In the genomic region with DNA sequence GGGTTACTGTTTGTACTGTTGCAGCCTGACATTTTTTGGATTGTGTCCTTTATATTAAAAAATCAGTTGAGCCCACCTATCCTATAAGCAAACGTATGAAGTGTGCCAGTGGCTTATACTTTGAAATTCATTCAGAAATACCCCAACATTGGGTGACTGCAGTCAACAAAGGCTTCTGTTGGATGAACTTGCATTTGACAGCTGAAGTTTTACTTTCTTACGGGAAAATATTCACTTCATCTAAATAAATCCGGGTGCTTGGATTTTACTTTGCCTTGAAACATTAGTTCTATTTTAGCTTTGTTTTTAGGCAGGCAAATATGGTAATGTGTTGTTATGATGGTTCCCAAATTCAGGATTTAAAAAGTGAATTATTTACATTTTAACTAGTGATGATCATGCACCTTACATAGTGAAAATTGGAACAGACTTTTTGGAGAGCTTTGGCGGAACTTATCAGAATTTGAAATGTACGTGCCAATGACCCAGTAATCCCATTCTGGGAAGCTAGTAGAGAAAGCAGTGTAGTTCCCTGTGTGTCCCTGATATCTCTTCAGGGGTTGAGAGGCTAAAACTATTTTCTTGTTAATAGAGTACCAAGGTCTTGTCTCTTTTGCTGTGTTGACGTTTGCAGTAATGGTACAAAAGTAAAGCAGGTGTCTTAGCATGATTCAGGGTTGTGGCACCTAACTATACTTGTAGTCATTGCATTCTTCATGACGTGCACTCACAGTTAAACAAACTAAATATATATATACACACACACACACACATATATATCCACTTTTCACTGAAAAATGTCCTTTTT, we compare ENCODE assay signal across 8 cellular contexts. TPM values are rescaled to one million over a fixed set of nuclear protein-coding genes. Genes with fewer than 3 reads are reported as not detected.
DNase-seq lines count a peak whose midpoint lies in the region; ATAC-seq and TF ChIP-seq lines count a peak whose summit lies in the region.

No MANE protein-coding gene starts in this region.

- POLR2A ChIA-PET in CD8-positive, alpha-beta memory T cell (lab: Charles Lee): no interaction called here

- H3K27me3 Mint-ChIP-seq in CD8-positive, alpha-beta memory T cell: no peaks in the 10 kb centered on the region
- no peaks in the 10 kb centered on the region for H3K27me3 Mint-ChIP-seq in effector memory CD8-positive, alpha-beta T cell
- H3K27me3 Mint-ChIP-seq in neural progenitor cell (ENCODE audit: insufficient read depth, low read depth): peaks cover under 1% of the 10 kb centered on the region

- H3K36me3 ChIP-seq in CD8-positive, alpha-beta memory T cell (ENCODE audit: insufficient read depth, low read length): no peaks in the 10 kb centered on the region
- no peaks in the 10 kb centered on the region for H3K36me3 ChIP-seq in neural progenitor cell

- no peak overlapping the region for H3K9ac ChIP-seq in neural progenitor cell

- no peaks in the 10 kb centered on the region for H3K9me3 Mint-ChIP-seq in CD8-positive, alpha-beta memory T cell
- no peaks in the 10 kb centered on the region for H3K9me3 Mint-ChIP-seq in effector memory CD8-positive, alpha-beta T cell
- H3K9me3 Mint-ChIP-seq in neural progenitor cell: no peaks in the 10 kb centered on the region

- TF ChIP-seq CTCF in NB4 (IDR thresholded peaks at IDR 0.05; ENCODE audit: low read depth, low read length): no peak
- TF ChIP-seq CTCF in neural progenitor cell (IDR thresholded peaks at IDR 0.05): no peak

- H3K9me3 ChIP-seq in CD8-positive, alpha-beta memory T cell (ENCODE audit: low read length): no peaks in the 10 kb centered on the region
- H3K9me3 ChIP-seq in neural progenitor cell (ENCODE audit: low read depth): no peaks in the 10 kb centered on the region

- H3K36me3 Mint-ChIP-seq in CD8-positive, alpha-beta memory T cell: peaks cover 0 to 10% (median 0%) of the 10 kb centered on the region in 3 donors
- H3K36me3 Mint-ChIP-seq in effector memory CD8-positive, alpha-beta T cell (ENCODE audit: insufficient read depth): peaks cover 12% of the 10 kb centered on the region
- H3K36me3 Mint-ChIP-seq in neural progenitor cell: peaks cover under 1% of the 10 kb centered on the region

- no peak for DNase-seq in CD8-positive, alpha-beta memory T cell
- DNase-seq in NB4 (ENCODE audit: low read depth): no peak
- no peak for DNase-seq in effector memory CD8-positive, alpha-beta T cell
- DNase-seq in neural progenitor cell (ENCODE audit: low spot score): no peak
- no peak for DNase-seq in NCI-H1092 (lab: John Stamatoyannopoulos, UW)
- DNase-seq in NCI-H446 (lab: John Stamatoyannopoulos, UW): no peak

- no peak overlapping the region for H2AFZ ChIP-seq in neural progenitor cell (replicated peaks)

- H3K27ac ChIP-seq in CD8-positive, alpha-beta memory T cell (ENCODE audit: low read depth, low read length): peak overlapping the region; percentile 18
- H3K27ac ChIP-seq in neural progenitor cell: no peak overlapping the region

- no peaks in the 10 kb centered on the region for H3K27me3 ChIP-seq in CD8-positive, alpha-beta memory T cell (ENCODE audit: insufficient read depth, low read length, poor library complexity, severe bottlenecking)
- H3K27me3 ChIP-seq in neural progenitor cell: no peaks in the 10 kb centered on the region

- peak overlapping the region in 1 of 8 donors; percentile 90 for H3K27ac Mint-ChIP-seq in CD8-positive, alpha-beta memory T cell
- H3K27ac Mint-ChIP-seq in effector memory CD8-positive, alpha-beta T cell: peak overlapping the region in 1 of 2 donors; percentile 50
- H3K27ac Mint-ChIP-seq in neural progenitor cell: no peak overlapping the region

- H3K4me3 Mint-ChIP-seq in CD8-positive, alpha-beta memory T cell: peak overlapping the region; percentile 83 to 98 (median 91)
- peak overlapping the region; percentile 89 to 96 for H3K4me3 Mint-ChIP-seq in effector memory CD8-positive, alpha-beta T cell
- H3K4me3 Mint-ChIP-seq in neural progenitor cell: peak overlapping the region; percentile 97

- peaks cover 20% of the 10 kb centered on the region for H3F3A ChIP-seq in neural progenitor cell (ENCODE audit: low read depth)

- H3K4me2 ChIP-seq in neural progenitor cell: peak overlapping the region; percentile 98

- peaks cover 29% of the 10 kb centered on the region for H3K4me1 ChIP-seq in CD8-positive, alpha-beta memory T cell (ENCODE audit: insufficient read depth, low read length)
- H3K4me1 ChIP-seq in neural progenitor cell: peaks cover 20% of the 10 kb centered on the region

- H3K4me3 ChIP-seq in CD8-positive, alpha-beta memory T cell (ENCODE audit: low read length): no peak overlapping the region
- H3K4me3 ChIP-seq in NB4 (ENCODE audit: low read depth, low read length): peak overlapping the region; percentile 65
- H3K4me3 ChIP-seq in neural progenitor cell: peak overlapping the region; percentile 89

- peaks cover 40 to 65% (median 59%) of the 10 kb centered on the region in 3 donors for H3K4me1 Mint-ChIP-seq in CD8-positive, alpha-beta memory T cell
- peaks cover 33 to 42% of the 10 kb centered on the region in 2 donors for H3K4me1 Mint-ChIP-seq in effector memory CD8-positive, alpha-beta T cell (ENCODE audit: low read depth in 2 of 2)
- peaks cover 30% of the 10 kb centered on the region for H3K4me1 Mint-ChIP-seq in neural progenitor cell

- ATAC-seq in effector memory CD8-positive, alpha-beta T cell (replicated peaks): no peak
- ATAC-seq in GM18502 (IDR thresholded peaks at IDR 0.05; ENCODE audit: poor library complexity, unreplicated experiment) (no peak), HG03280 (IDR thresholded peaks at IDR 0.05; ENCODE audit: unreplicated experiment) (no peak)

- TF ChIP-seq POLR2A in NB4 (IDR thresholded peaks at IDR 0.05; ENCODE audit: extremely low read depth, insufficient read length): no peak

- peaks cover 52% of the 10 kb centered on the region for H4K20me1 ChIP-seq in neural progenitor cell (ENCODE audit: low read depth)

- H3K79me2 ChIP-seq in neural progenitor cell (ENCODE audit: low read depth): peaks cover 73% of the 10 kb centered on the region

- CTCF ChIA-PET in CD8-positive, alpha-beta memory T cell (lab: Charles Lee): interaction anchor here (0.7 to 1.9 kb wide), 3 partner anchors 9 to 143 kb away, joined by 3 to 5 read pairs (median 4); no protein-coding TSS in a partner anchor

RNA-seq across cellular contexts. Expression of a gene that starts 21.9 kb away (rescaled TPM):
- 10 to 100 TPM; 83.5 to 88.4 TPM for total RNA-seq in CD8-positive, alpha-beta memory T cell
- polyA plus RNA-seq in CD8-positive, alpha-beta memory T cell: 24.2 TPM
- 59.1 and 75.5 TPM in 2 replicates for total RNA-seq in neural progenitor cell (ENCODE audit: low replicate concordance)

RNA-seq across cellular contexts. Expression of a gene that starts 51.1 kb away (rescaled TPM):
- under 1 TPM in 1 of 2 experiments, not detected in 1; 0.11 TPM for total RNA-seq in CD8-positive, alpha-beta memory T cell
- polyA plus RNA-seq in CD8-positive, alpha-beta memory T cell: not detected
- not detected in 2 replicates for total RNA-seq in neural progenitor cell (ENCODE audit: low replicate concordance)
